Comparison of ENCODE assay signal across 25 cellular contexts in the genomic region with DNA sequence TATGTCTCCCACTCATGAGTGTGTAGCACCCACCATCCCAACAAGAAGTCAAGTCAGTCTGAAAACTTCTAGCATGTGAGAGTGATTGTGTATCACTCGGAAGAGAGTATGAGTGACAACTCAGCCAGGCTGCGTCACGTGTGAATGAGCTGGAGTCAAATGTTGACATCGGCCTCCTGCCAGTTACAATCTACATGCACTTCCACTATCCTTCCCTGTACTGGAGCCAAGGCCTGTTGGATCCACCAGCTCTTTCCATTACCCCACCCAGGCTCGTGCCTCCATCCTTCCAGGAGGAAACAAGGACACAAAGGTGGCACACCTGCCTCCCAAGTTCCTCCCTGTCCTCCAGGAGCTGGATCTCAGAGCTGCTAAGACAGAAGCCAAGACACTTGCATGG.
"Had no signal": no experiment of that assay in that cellular context is flagged by ENCODE, and none has a peak within 500 bp of the region (broad histone marks: within the 10 kb centered on the region; RNA-seq: fewer than 3 reads in every experiment).

No MANE protein-coding gene starts in this region.

- H3K27me3 ChIP-seq: ascending aorta, esophagus muscularis mucosa, left lung, right lobe of liver, vagina had no signal

- DNase-seq: activated CD4-positive, alpha-beta memory T cell treated with anti-CD3 and anti-CD28 coated beads, Interleukin-2, amount 10 ng/mL, durations not matched to agents 7 days and 5 days; activated CD4-positive, alpha-beta T cell treated with anti-CD3 and anti-CD28 coated beads for 1 hour; activated CD4-positive, alpha-beta T cell treated with anti-CD3 and anti-CD28 coated beads, Interleukin-2, amount 10 ng/mL, durations not matched to agents 7 days and 5 days; activated CD8-positive, alpha-beta memory T cell treated with anti-CD3 and anti-CD28 coated beads, Interleukin-2, amount 50 U/mL, for 48 hours; activated gamma-delta T cell; activated naive CD4-positive, alpha-beta T cell treated with anti-CD3 and anti-CD28 coated beads, Interleukin-2, amount 10 ng/mL, durations not matched to agents 7 days and 5 days; activated naive CD8-positive, alpha-beta T cell treated with anti-CD3 and anti-CD28 coated beads, Interleukin-2, amount 10 ng/mL, durations not matched to agents 7 days and 5 days; activated T-cell treated with anti-CD3 and anti-CD28 coated beads, Interleukin-2, amount 50 U/mL, for 24 hours; caudate nucleus; cortex of kidney; endodermal cell; foreskin keratinocyte; left lung; posterior cingulate gyrus; stimulated activated CD4-positive, alpha-beta T cell treated with anti-CD3 and anti-CD28 coated beads, Interleukin-2, amount 100 ng/mL, for 48 hours; stimulated activated naive CD8-positive, alpha-beta T cell treated with anti-CD3 and anti-CD28 coated beads, Interleukin-15, Interleukin-2, amounts not matched to agents 100 U/mL and 50 U/mL, for 24 hours; T-helper 2 cell; trophoblast cell had no signal

- H3K36me3 ChIP-seq: ascending aorta, esophagus muscularis mucosa, heart right ventricle, left lung, right lobe of liver, thoracic aorta, vagina had no signal

- H3K9me3 ChIP-seq: ascending aorta, esophagus muscularis mucosa, heart right ventricle, left lung, right lobe of liver, thoracic aorta, vagina had no signal

- ATAC-seq: foreskin keratinocyte; left lung; stimulated activated naive CD8-positive, alpha-beta T cell treated with anti-CD3 and anti-CD28 coated beads, Interleukin-15, Interleukin-2, amounts not matched to agents 100 U/mL and 50 U/mL, for 24 hours; WTC11 had no signal

- H3K4me3 ChIP-seq: ascending aorta, esophagus muscularis mucosa, heart right ventricle, left lung, right lobe of liver, thoracic aorta, vagina had no signal

- H3K4me1 ChIP-seq: ascending aorta, foreskin keratinocyte, left lung had no signal

- H3K27ac ChIP-seq: ascending aorta, esophagus muscularis mucosa, foreskin keratinocyte, heart right ventricle, left lung, right lobe of liver, thoracic aorta, vagina had no signal
